28 cellular contexts compared by ENCODE assay signal in the genomic region with DNA sequence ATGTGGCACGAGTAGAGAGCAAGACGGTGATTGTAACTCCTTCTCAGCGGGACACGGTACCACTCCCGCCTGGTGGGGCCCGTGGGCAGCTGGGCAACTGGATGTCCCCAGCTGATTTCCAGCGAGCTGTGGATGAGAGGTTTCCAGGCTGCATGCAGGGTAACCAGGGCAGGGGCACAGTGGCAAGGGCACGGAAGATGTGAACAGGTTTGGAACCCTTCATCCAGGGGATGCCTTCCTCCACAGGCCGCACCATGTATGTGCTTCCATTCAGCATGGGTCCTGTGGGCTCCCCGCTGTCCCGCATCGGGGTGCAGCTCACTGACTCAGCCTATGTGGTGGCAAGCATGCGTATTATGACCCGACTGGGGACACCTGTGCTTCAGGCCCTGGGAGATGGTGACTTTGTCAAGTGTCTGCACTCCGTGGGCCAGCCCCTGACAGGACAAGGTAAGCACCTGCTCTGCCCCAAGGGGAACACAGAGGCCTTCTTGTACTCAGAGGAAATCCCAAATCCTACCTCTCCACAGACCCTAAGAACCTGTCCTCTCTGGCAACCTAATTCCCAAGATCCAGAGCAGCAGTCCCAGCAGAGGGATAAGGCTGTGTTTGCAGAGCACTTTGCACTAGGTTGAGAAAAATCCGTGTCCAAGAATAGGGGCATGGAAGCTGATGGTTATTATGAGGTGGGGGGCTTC. TPM values are rescaled to one million over a fixed set of nuclear protein-coding genes. Genes with fewer than 3 reads are reported as not detected.
"Had no signal": no experiment of that assay in that cellular context is flagged by ENCODE, and none has a peak within 500 bp of the region (broad histone marks: within the 10 kb centered on the region; RNA-seq: fewer than 3 reads in every experiment).

No MANE protein-coding gene starts in this region.

- H3K4me3 ChIP-seq: colonic mucosa, gastrocnemius medialis, suprapubic skin, tibial artery had no signal

- H3K4me3 Mint-ChIP-seq: mesothelial cell of epicardium; T-helper 1 cell treated with Interleukin-12 subunit alpha and Interleukin-12 subunit beta and Interleukin-4 antibody, amounts not matched to agents 30 μg/mL and 1 μg/mL, for 36 hours had no signal

- H3K9me3 ChIP-seq: colonic mucosa, gastrocnemius medialis, suprapubic skin, tibial artery had no signal

- H3K27ac ChIP-seq: colonic mucosa, gastrocnemius medialis, suprapubic skin, tibial artery, WERI-Rb-1 had no signal

- H3K27me3 ChIP-seq: colonic mucosa, gastrocnemius medialis, suprapubic skin, tibial artery had no signal

- H3K27me3 Mint-ChIP-seq: naive B cell had no signal

- FAIRE-seq: islet of Langerhans, small intestine had no signal

- H3K36me3 ChIP-seq: gastrocnemius medialis, WERI-Rb-1 had no signal

- ATAC-seq: activated CD4-positive, CD25-positive, alpha-beta regulatory T cell treated with anti-CD3 and anti-CD28 coated beads, Interleukin-2, amount 50 U/mL, for 24 hours; activated naive CD4-positive, alpha-beta T cell treated with anti-CD3 and anti-CD28 coated beads, Interleukin-2, amount 50 U/mL, for 72 hours; gastrocnemius medialis; sciatic nerve had no signal

- H3K27ac Mint-ChIP-seq: mesothelial cell of epicardium; T-helper 1 cell treated with Interleukin-12 subunit alpha and Interleukin-12 subunit beta and Interleukin-4 antibody, amounts not matched to agents 30 μg/mL and 1 μg/mL, for 36 hours had no signal

- H3K9me3 Mint-ChIP-seq: activated naive CD4-positive, alpha-beta T cell treated with anti-CD3 and anti-CD28 coated beads, Interleukin-2, amount 50 U/mL, for 72 hours; mesothelial cell of epicardium; naive B cell; T-helper 1 cell treated with Interleukin-12 subunit alpha and Interleukin-12 subunit beta and Interleukin-4 antibody, amounts not matched to agents 30 μg/mL and 1 μg/mL, for 36 hours had no signal

- DNase-seq: activated CD4-positive, alpha-beta T cell treated with anti-CD3 and anti-CD28 coated beads for 48 hours; activated CD4-positive, alpha-beta T cell treated with anti-CD3 and anti-CD28 coated beads, Interleukin-2, amount 50 U/mL, for 48 hours; activated CD8-positive, alpha-beta memory T cell treated with anti-CD3 and anti-CD28 coated beads for 24 hours; activated gamma-delta T cell; activated T-cell treated with anti-CD3 and anti-CD28 coated beads, Interleukin-2, amount 50 U/mL, for 1 hour; colonic mucosa; effector CD8-positive, alpha-beta T cell; glutamatergic neuron; mammary epithelial cell; naive B cell; stimulated activated CD4-positive, alpha-beta T cell treated with anti-CD3 and anti-CD28 coated beads, Interleukin-1b, Interleukin-23, amount 100 ng/mL, for 48 hours; stimulated activated naive CD4-positive, alpha-beta T cell; SW 1271; T-helper 9 cell; tibial artery; WERI-Rb-1 had no signal

RNA-seq across cellular contexts. Expression of gene CPNE6, which starts 27.0 kb away (rescaled TPM):
- total RNA-seq: dermis microvascular lymphatic vessel endothelial cell, epithelial cell of proximal tubule, gastrocnemius medialis, liver, mammary epithelial cell, mesothelial cell of epicardium, sciatic nerve, suprapubic skin had no signal
- polyA plus RNA-seq: mammary epithelial cell had no signal

RNA-seq across cellular contexts. Expression of gene FITM1, which starts 32.1 kb away (rescaled TPM):
- total RNA-seq: epithelial cell of proximal tubule had no signal
